In the genomic region with DNA sequence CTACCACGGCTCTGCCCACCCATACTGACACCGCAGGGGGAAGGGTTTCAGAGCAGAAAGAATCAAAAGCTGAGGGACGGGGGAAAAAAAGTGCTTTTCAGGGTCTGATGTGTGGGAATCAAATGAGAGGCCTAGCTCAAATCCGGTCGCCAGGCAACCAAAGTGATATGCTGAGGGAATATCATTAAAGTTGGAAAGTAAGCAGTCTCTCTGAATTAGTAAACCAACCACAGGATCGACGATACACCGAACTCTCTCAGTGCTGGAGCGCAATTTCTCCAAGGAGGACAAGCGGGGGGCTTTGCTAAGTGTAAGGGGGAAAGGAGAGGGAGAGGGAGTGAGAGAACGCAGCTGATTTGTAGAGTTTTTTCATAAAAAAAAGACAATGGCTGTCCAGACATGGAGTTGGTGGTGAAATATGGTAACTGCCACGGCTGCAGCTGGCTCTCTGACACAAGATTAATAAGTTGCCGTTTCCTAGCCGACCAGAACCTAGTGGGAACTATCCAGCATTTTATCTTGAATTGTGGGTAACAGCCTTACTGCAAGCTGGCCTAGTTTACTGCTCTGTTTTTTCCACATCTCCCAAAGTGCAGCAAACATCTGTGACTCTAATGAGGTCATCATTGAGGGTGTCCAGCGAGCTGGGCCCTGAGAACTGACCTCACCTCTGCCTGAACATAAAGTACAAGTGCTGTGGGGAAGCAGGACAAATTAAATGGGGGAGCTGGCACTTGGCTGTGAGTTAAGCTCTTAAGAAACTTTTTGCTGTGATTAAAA, we compare ENCODE assay signal across 11 cellular contexts.
DNase-seq lines count a peak whose midpoint lies in the region; ATAC-seq and TF ChIP-seq lines count a peak whose summit lies in the region.
"Had no signal": no experiment of that assay in that cellular context is flagged by ENCODE, and none has a peak within 500 bp of the region (broad histone marks: within the 10 kb centered on the region; RNA-seq: fewer than 3 reads in every experiment).

No MANE protein-coding gene starts in this region.

- POLR2A ChIA-PET in CD4-positive, alpha-beta memory T cell (lab: Charles Lee; ENCODE audit: partially characterized antibody) = no interaction called here

- H3K36me3 ChIP-seq in esophagus (ENCODE audit: control insufficient read depth in 2 of 2, insufficient read depth in 2 of 2, low read length in 1 of 2) (no peaks in the 10 kb centered on the region), stomach smooth muscle (ENCODE audit: control insufficient read depth in 2 of 2, insufficient read depth in 2 of 2, low read length in 2 of 2) (no peaks in the 10 kb centered on the region)
- H3K36me3 ChIP-seq in CD4-positive, alpha-beta memory T cell (ENCODE audit: insufficient read depth, low read length) = no peaks in the 10 kb centered on the region

- CTCF ChIA-PET in CD4-positive, alpha-beta memory T cell (lab: Charles Lee; ENCODE audit: partially characterized antibody) = no interaction called here

- H3K27ac ChIP-seq in esophagus (ENCODE audit: low read depth in 2 of 2, low read length in 1 of 2) = peak overlapping the region; percentile 15 to 40
- peak overlapping the region; percentile 50 for H3K27ac ChIP-seq in stomach smooth muscle (ENCODE audit: low read length)
- no peak overlapping the region for H3K27ac ChIP-seq in CD4-positive, alpha-beta memory T cell (ENCODE audit: low read depth, low read length)

- H3K4me1 ChIP-seq in esophagus (ENCODE audit: control insufficient read depth in 2 of 2, insufficient read depth in 2 of 2, low read length in 1 of 2) (no peaks in the 10 kb centered on the region), stomach smooth muscle (ENCODE audit: control insufficient read depth, insufficient read depth, low read length) (peaks cover 11% of the 10 kb centered on the region)
- H3K4me1 ChIP-seq in CD4-positive, alpha-beta memory T cell (ENCODE audit: insufficient read depth, low read length) = no peaks in the 10 kb centered on the region

- H3K27me3 Mint-ChIP-seq in CD4-positive, alpha-beta memory T cell = no peaks in the 10 kb centered on the region
- H3K27me3 Mint-ChIP-seq in osteocyte (ENCODE audit: unreplicated experiment) = no peaks in the 10 kb centered on the region
- H3K27me3 Mint-ChIP-seq: activated CD4-positive, alpha-beta memory T cell treated with anti-CD3 and anti-CD28 coated beads for 36 hours; dendritic cell treated with granulocyte-macrophage colony-stimulating factor and Interleukin-4, amounts not matched to agents 40 ng/mL and 50 ng/mL, for 4 days had no signal

- H3K4me3 ChIP-seq in esophagus (ENCODE audit: low read depth in 1 of 2, low read length in 2 of 2) (no peak overlapping the region), stomach smooth muscle (ENCODE audit: low read length in 2 of 2) (no peak overlapping the region)
- H3K4me3 ChIP-seq in CD4-positive, alpha-beta memory T cell (ENCODE audit: low read length in 2 of 2) = no peak overlapping the region

- H3K27me3 ChIP-seq in esophagus (ENCODE audit: control insufficient read depth in 1 of 2, insufficient read depth in 2 of 2, low read length in 2 of 2) = no peaks in the 10 kb centered on the region
- H3K27me3 ChIP-seq in stomach smooth muscle (ENCODE audit: control insufficient read depth in 1 of 2, insufficient read depth in 2 of 2, low read length in 2 of 2) = peaks cover 0 to 3% of the 10 kb centered on the region in 2 donors
- no peaks in the 10 kb centered on the region for H3K27me3 ChIP-seq in CD4-positive, alpha-beta memory T cell (ENCODE audit: insufficient read depth, low read length)

- no peak for ATAC-seq in GM19397 (IDR thresholded peaks at IDR 0.05; ENCODE audit: unreplicated experiment)

- no peaks in the 10 kb centered on the region for H3K9me3 ChIP-seq in esophagus (ENCODE audit: control insufficient read depth in 2 of 2, insufficient read depth in 1 of 2, low read depth in 1 of 2, low read length in 1 of 2)
- H3K9me3 ChIP-seq in stomach smooth muscle (ENCODE audit: control insufficient read depth in 2 of 2, low read length in 2 of 2) = no peaks in the 10 kb centered on the region
- H3K9me3 ChIP-seq in CD4-positive, alpha-beta memory T cell (ENCODE audit: control insufficient read depth in 1 of 2, low read length in 2 of 2) = no peaks in the 10 kb centered on the region

- no peaks in the 10 kb centered on the region for H3K36me3 Mint-ChIP-seq in CD4-positive, alpha-beta memory T cell
- H3K36me3 Mint-ChIP-seq in osteocyte (ENCODE audit: unreplicated experiment) = no peaks in the 10 kb centered on the region
- H3K36me3 Mint-ChIP-seq: activated CD4-positive, alpha-beta memory T cell treated with anti-CD3 and anti-CD28 coated beads for 36 hours had no signal

- TF ChIP-seq CTCF in osteocyte (IDR thresholded peaks at IDR 0.05) = no peak

- DNase-seq in OCI-M1 (lab: John Stamatoyannopoulos, UW) (peak; percentile 58), medulla oblongata (ENCODE audit: extremely low spot score) (peak; percentile 86), NCI-H226 (no peak), osteocyte (ENCODE audit: extremely low spot score, unreplicated experiment) (no peak)
- no peak for DNase-seq in CD4-positive, alpha-beta memory T cell
- DNase-seq: activated CD4-positive, alpha-beta memory T cell treated with anti-CD3 and anti-CD28 coated beads for 36 hours; DMS53 had no signal

- peaks cover 0 to 5% (median 0%) of the 10 kb centered on the region in 8 donors for H3K9me3 Mint-ChIP-seq in CD4-positive, alpha-beta memory T cell
- H3K9me3 Mint-ChIP-seq in osteocyte (ENCODE audit: unreplicated experiment) = no peaks in the 10 kb centered on the region
- H3K9me3 Mint-ChIP-seq: activated CD4-positive, alpha-beta memory T cell treated with anti-CD3 and anti-CD28 coated beads for 36 hours had no signal

- H3K4me1 Mint-ChIP-seq in CD4-positive, alpha-beta memory T cell = no peaks in the 10 kb centered on the region
- no peaks in the 10 kb centered on the region for H3K4me1 Mint-ChIP-seq in osteocyte (ENCODE audit: unreplicated experiment)

- intact Hi-C loops in CD4-positive, alpha-beta memory T cell (cut with micrococcal nuclease) = no loop called here

- H3K27ac Mint-ChIP-seq in CD4-positive, alpha-beta memory T cell = no peak overlapping the region
- H3K27ac Mint-ChIP-seq in osteocyte (ENCODE audit: unreplicated experiment) = no peak overlapping the region
- H3K27ac Mint-ChIP-seq: activated CD4-positive, alpha-beta memory T cell treated with anti-CD3 and anti-CD28 coated beads for 36 hours; dendritic cell treated with granulocyte-macrophage colony-stimulating factor and Interleukin-4, amounts not matched to agents 40 ng/mL and 50 ng/mL, for 4 days had no signal

- H3K4me3 Mint-ChIP-seq in CD4-positive, alpha-beta memory T cell = no peak overlapping the region
- no peak overlapping the region for H3K4me3 Mint-ChIP-seq in osteocyte (ENCODE audit: unreplicated experiment)
- H3K4me3 Mint-ChIP-seq: activated CD4-positive, alpha-beta memory T cell treated with anti-CD3 and anti-CD28 coated beads for 36 hours; dendritic cell treated with granulocyte-macrophage colony-stimulating factor and Interleukin-4, amounts not matched to agents 40 ng/mL and 50 ng/mL, for 4 days had no signal

- peak overlapping the region; percentile 31 to 48 for H3K9ac ChIP-seq in stomach smooth muscle (ENCODE audit: low read length in 2 of 2)

- 63 to 65% methylated on average over 15 of the region's 15 CpGs for WGBS in esophagus, 2 donors

Comparison
In these comparisons a context has a peak if more than half of its experiments do, and no peak if none do; other contexts are left out.
1. DNase-seq: peak in OCI-M1 (single experiment) and medulla oblongata (single experiment); none in CD4-positive, alpha-beta memory T cell (0 of 5), NCI-H226 (single experiment) and osteocyte (single experiment).